In the genomic region with DNA sequence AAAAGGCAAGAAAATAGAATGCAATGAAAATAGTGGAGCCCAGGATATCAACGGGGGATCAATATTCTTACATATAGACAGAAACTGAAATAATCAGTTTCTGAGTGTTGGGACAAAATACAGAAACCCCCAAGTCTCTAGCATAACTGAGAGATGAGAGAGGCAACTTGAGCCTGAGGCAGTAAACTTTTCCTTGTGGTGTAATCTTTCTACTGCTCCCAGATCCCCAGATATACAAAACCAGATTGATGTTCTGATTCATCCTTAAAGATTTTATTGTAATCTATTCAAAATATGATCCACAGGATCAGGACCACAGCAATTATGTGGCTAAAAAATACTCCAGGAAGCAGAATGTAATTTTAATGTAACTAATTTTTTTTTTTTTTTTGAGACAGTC, we compare ENCODE assay signal across 29 cellular contexts.
DNase-seq lines count a peak whose midpoint lies in the region; ATAC-seq and TF ChIP-seq lines count a peak whose summit lies in the region.
"Had no signal": no experiment of that assay in that cellular context is flagged by ENCODE, and none has a peak within 500 bp of the region (broad histone marks: within the 10 kb centered on the region; RNA-seq: fewer than 3 reads in every experiment).

No MANE protein-coding gene starts in this region.

- POLR2A ChIA-PET in AG04449 (lab: Yijun Ruan, JAX) = no interaction called here

- peak; percentile 26 for DNase-seq in AG04449 (ENCODE audit: low read depth, low spot score)
- peak; percentile 39 for DNase-seq in GM23248
- peak; percentile 73 for DNase-seq in RPMI7951 (ENCODE audit: low read depth)
- peak; percentile 2 to 55 for DNase-seq in fibroblast of lung (ENCODE audit: low read depth in 2 of 2)
- no peak for DNase-seq in uterus
- no peak for DNase-seq in occipital lobe (lab: John Stamatoyannopoulos, UW)
- no peak for DNase-seq in MM.1S
- DNase-seq: activated CD4-positive, alpha-beta memory T cell treated with anti-CD3 and anti-CD28 coated beads for 36 hours; activated CD4-positive, CD25-positive, alpha-beta regulatory T cell treated with anti-CD3 and anti-CD28 coated beads, Interleukin-2, amount 50 U/mL, for 72 hours; activated CD8-positive, alpha-beta memory T cell treated with anti-CD3 and anti-CD28 coated beads, Interleukin-2, amount 50 U/mL, for 4 hours; activated naive CD4-positive, alpha-beta T cell treated with anti-CD3 and anti-CD28 coated beads, Interleukin-2, amount 10 ng/mL, durations not matched to agents 7 days and 5 days; anterior cingulate cortex; C1 segment of cervical spinal cord; Caco-2; caudate nucleus; endodermal cell; KG1; left lung; mesendoderm; NCI-H146; NCI-H510A; SK-N-SH; stimulated activated naive CD8-positive, alpha-beta T cell treated with anti-CD3 and anti-CD28 coated beads, Interleukin-15, Interleukin-2, amounts not matched to agents 100 U/mL and 50 U/mL, for 24 hours had no signal

- H3K9me3 ChIP-seq in GM23248 (ENCODE audit: low read depth) = no peaks in the 10 kb centered on the region
- H3K9me3 ChIP-seq in fibroblast of lung (ENCODE audit: control insufficient read depth, insufficient read depth, low read depth, low read length) = no peaks in the 10 kb centered on the region
- H3K9me3 ChIP-seq in uterus = no peaks in the 10 kb centered on the region
- H3K9me3 ChIP-seq in MM.1S (replicated peaks; ENCODE audit: insufficient read depth, low read length) = no peaks in the 10 kb centered on the region
- H3K9me3 ChIP-seq: A549, Caco-2, SK-N-SH, thoracic aorta, vagina had no signal

- TF ChIP-seq POLR2A in uterus (IDR thresholded peaks at IDR 0.05) = no peak

- no peak overlapping the region for H3K4me3 ChIP-seq in AG04449 (ENCODE audit: low read depth, low read length)
- H3K4me3 ChIP-seq in GM23248 = no peak overlapping the region
- no peak overlapping the region for H3K4me3 ChIP-seq in fibroblast of lung (replicated peaks in 1 of 4; ENCODE audit: control extremely low read depth in 1 of 4, insufficient read depth in 1 of 4, low read depth in 3 of 4, low read length in 4 of 4)
- no peak overlapping the region for H3K4me3 ChIP-seq in uterus
- no peak overlapping the region for H3K4me3 ChIP-seq in MM.1S (ENCODE audit: low read length)
- H3K4me3 ChIP-seq: A549, GM12878, left lung, thoracic aorta, vagina had no signal

- no peaks in the 10 kb centered on the region for H3K79me2 ChIP-seq in GM23248 (ENCODE audit: insufficient read depth)
- H3K79me2 ChIP-seq in fibroblast of lung (ENCODE audit: control insufficient read depth, insufficient read depth, low read length) = no peaks in the 10 kb centered on the region
- no peaks in the 10 kb centered on the region for H3K79me2 ChIP-seq in MM.1S (ENCODE audit: low read length)

- H3K27me3 ChIP-seq in GM23248 (replicated peaks; ENCODE audit: insufficient read depth) (no peaks in the 10 kb centered on the region), fibroblast of lung (ENCODE audit: control insufficient read depth, insufficient read depth, low read length) (no peaks in the 10 kb centered on the region), uterus (no peaks in the 10 kb centered on the region), MM.1S (replicated peaks; ENCODE audit: insufficient read depth, low read length) (no peaks in the 10 kb centered on the region)
- H3K27me3 ChIP-seq: left lung, vagina had no signal

- H2AFZ ChIP-seq in GM23248 (no peak overlapping the region), fibroblast of lung (ENCODE audit: low read length) (no peak overlapping the region), MM.1S (ENCODE audit: low read length) (no peak overlapping the region)

- no peak for ATAC-seq in GM21528 (IDR thresholded peaks at IDR 0.05; ENCODE audit: low FRiP score, unreplicated experiment)
- ATAC-seq: A549; GM12878; left lung; sciatic nerve; stimulated activated naive CD8-positive, alpha-beta T cell treated with anti-CD3 and anti-CD28 coated beads, Interleukin-15, Interleukin-2, amounts not matched to agents 100 U/mL and 50 U/mL, for 24 hours had no signal

- H3K36me3 ChIP-seq in GM23248 (ENCODE audit: low read depth) (no peaks in the 10 kb centered on the region), fibroblast of lung (ENCODE audit: control insufficient read depth, insufficient read depth, low read length) (no peaks in the 10 kb centered on the region), uterus (no peaks in the 10 kb centered on the region), MM.1S (replicated peaks; ENCODE audit: insufficient read depth, low read length) (no peaks in the 10 kb centered on the region)
- H3K36me3 ChIP-seq: left lung, thoracic aorta, vagina had no signal

- CTCF ChIA-PET in AG04449 (lab: Yijun Ruan, JAX) = no interaction called here

- in situ Hi-C loops in GM23248 (cut with MboI) = no loop called here

- TF ChIP-seq CTCF in AG04449 (IDR thresholded peaks at IDR 0.05; ENCODE audit: insufficient read depth, low read length, missing control alignments) (no peak), fibroblast of lung (conservative IDR thresholded peaks at IDR 0.05 in 1 of 2, IDR thresholded peaks at IDR 0.05 in 1 of 2; ENCODE audit: low read depth in 1 of 2, low read length in 2 of 2) (no peak), uterus (IDR thresholded peaks at IDR 0.05) (no peak), MM.1S (IDR thresholded peaks at IDR 0.05; ENCODE audit: low read length) (no peak)

- H3K9ac ChIP-seq in GM23248 = no peak overlapping the region
- H3K9ac ChIP-seq in fibroblast of lung (ENCODE audit: insufficient read depth, low read length) = no peak overlapping the region
- H3K9ac ChIP-seq in MM.1S (ENCODE audit: low read length) = no peak overlapping the region
- H3K9ac ChIP-seq: SK-N-SH had no signal

- no peaks in the 10 kb centered on the region for H3F3A ChIP-seq in GM23248 (ENCODE audit: insufficient read depth)
- H3F3A ChIP-seq in MM.1S (ENCODE audit: insufficient read depth, low read length) = no peaks in the 10 kb centered on the region

- H3K4me2 ChIP-seq in GM23248 (ENCODE audit: unreplicated experiment) = no peak overlapping the region
- no peak overlapping the region for H3K4me2 ChIP-seq in fibroblast of lung (ENCODE audit: extremely low read depth, insufficient read depth, low read length)
- H3K4me2 ChIP-seq in MM.1S (ENCODE audit: low read depth, low read length) = no peak overlapping the region
- H3K4me2 ChIP-seq: A549, SK-N-SH had no signal

- H3K27ac ChIP-seq in GM23248 (no peak overlapping the region), fibroblast of lung (ENCODE audit: insufficient read depth, low read length) (no peak overlapping the region), uterus (no peak overlapping the region), MM.1S (ENCODE audit: low read length) (no peak overlapping the region)
- H3K27ac ChIP-seq: A549, left lung, thoracic aorta, vagina had no signal

- H4K20me1 ChIP-seq in GM23248 (ENCODE audit: insufficient read depth) (no peaks in the 10 kb centered on the region), fibroblast of lung (ENCODE audit: control insufficient read depth, extremely low read depth, insufficient read depth, low read length) (no peaks in the 10 kb centered on the region), MM.1S (ENCODE audit: insufficient read depth, low read length) (no peaks in the 10 kb centered on the region)

- WGBS in GM23248 (ENCODE audit: low coverage in 1 of 2, low lambda C conversion rate in 2 of 2, missing lambda C conversion rate in 2 of 2), 2 experiments = 86 to 88% methylated on average over 1 of the region's 1 CpG

- intact Hi-C loops in uterus (cut with DNase I; ENCODE audit: low total_unique reads) = no loop called here

- no peaks in the 10 kb centered on the region for H3K9me2 ChIP-seq in GM23248 (ENCODE audit: insufficient read depth)
- no peaks in the 10 kb centered on the region for H3K9me2 ChIP-seq in MM.1S (replicated peaks; ENCODE audit: insufficient read depth, low read length)
- H3K9me2 ChIP-seq: SK-N-SH had no signal

- H3K4me1 ChIP-seq in GM23248 (ENCODE audit: insufficient read depth) (peaks cover 3% of the 10 kb centered on the region; the same call in 1 of the 2 replicates), fibroblast of lung (ENCODE audit: control insufficient read depth, extremely low read depth, insufficient read depth, low read length) (no peaks in the 10 kb centered on the region), uterus (no peaks in the 10 kb centered on the region), MM.1S (ENCODE audit: low read length) (no peaks in the 10 kb centered on the region)
- H3K4me1 ChIP-seq: A549, Caco-2, left lung, vagina had no signal

Comparison
In these comparisons a context has a peak if more than half of its experiments do, and no peak if none do; other contexts are left out.
1. DNase-seq: peak in AG04449 (single experiment), GM23248 (single experiment), RPMI7951 (single experiment) and fibroblast of lung (2 of 2); none in uterus (0 of 2), occipital lobe (single experiment) and MM.1S (single experiment).